ENCODE assay signal across 32 cellular contexts in the genomic region with DNA sequence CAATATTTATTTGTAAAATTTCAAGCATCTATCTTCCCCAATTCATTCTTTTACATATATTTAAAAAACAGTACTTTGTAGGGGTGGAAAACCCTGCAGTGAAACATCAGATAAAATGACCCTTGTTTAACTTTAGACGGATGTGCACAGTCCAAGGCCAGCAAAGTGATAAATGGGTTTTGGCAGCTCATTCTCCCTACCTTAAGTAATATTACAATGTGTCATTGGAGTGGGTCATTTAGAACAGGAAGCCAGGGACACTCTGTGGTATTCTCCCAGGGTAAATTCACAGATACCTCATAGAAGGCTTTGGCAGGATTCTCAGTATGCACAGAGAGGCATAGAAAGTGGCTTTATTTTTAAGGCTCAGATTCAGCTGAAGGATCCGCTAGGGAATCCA.
A peak's percentile ranks its signal among the peaks of the same experiment; 100 is the strongest.
DNase-seq lines count a peak whose midpoint lies in the region; ATAC-seq and TF ChIP-seq lines count a peak whose summit lies in the region.
"Had no signal": no experiment of that assay in that cellular context is flagged by ENCODE, and none has a peak within 500 bp of the region (broad histone marks: within the 10 kb centered on the region; RNA-seq: fewer than 3 reads in every experiment).

No MANE protein-coding gene starts in this region.

- no peaks in the 10 kb centered on the region for H3K27me3 ChIP-seq in liver (ENCODE audit: control insufficient read depth in 4 of 4, insufficient read depth in 4 of 4, low read length in 3 of 4)
- H3K27me3 ChIP-seq: brain microvascular endothelial cell, tibial nerve had no signal

- no peak overlapping the region for H3K4me3 ChIP-seq in astrocyte of the cerebellum (ENCODE audit: low read depth, low read length)
- H3K4me3 ChIP-seq in liver (ENCODE audit: low read depth in 1 of 3, low read length in 3 of 3) = no peak overlapping the region
- no peak overlapping the region for H3K4me3 ChIP-seq in lower leg skin (ENCODE audit: low read depth, poor library complexity, severe bottlenecking)
- H3K4me3 ChIP-seq: A549, skin epidermis, tibial nerve had no signal

- H3K9me3 Mint-ChIP-seq in activated T-cell treated with anti-CD3 and anti-CD28 coated beads, Interleukin-2, amount 50 U/mL, for 72 hours = peaks cover 12 to 13% of the 10 kb centered on the region in 2 donors

- peaks cover 0 to 6% (median 0%) of the 10 kb centered on the region in 4 donors for H3K4me1 ChIP-seq in liver (ENCODE audit: control insufficient read depth in 4 of 4, insufficient read depth in 4 of 4, low read length in 3 of 4)
- H3K4me1 ChIP-seq: A549, tibial nerve had no signal

- peaks cover 14 to 16% of the 10 kb centered on the region in 2 donors for H3K36me3 Mint-ChIP-seq in activated T-cell treated with anti-CD3 and anti-CD28 coated beads, Interleukin-2, amount 50 U/mL, for 72 hours (ENCODE audit: insufficient read depth in 2 of 2)

- no peak for TF ChIP-seq CTCF in astrocyte of the cerebellum (IDR thresholded peaks at IDR 0.05; ENCODE audit: low read depth, low read length, missing control alignments)
- no peak for TF ChIP-seq CTCF in liver (IDR thresholded peaks at IDR 0.05; ENCODE audit: low read depth, low read length, missing input control)
- TF ChIP-seq CTCF in lower leg skin (IDR thresholded peaks at IDR 0.05) = no peak

- H3K27me3 Mint-ChIP-seq in activated T-cell treated with anti-CD3 and anti-CD28 coated beads, Interleukin-2, amount 50 U/mL, for 72 hours (ENCODE audit: low read depth) = no peaks in the 10 kb centered on the region
- H3K27me3 Mint-ChIP-seq: activated naive CD8-positive, alpha-beta T cell treated with anti-CD3 and anti-CD28 coated beads for 36 hours; CD4-positive, alpha-beta memory T cell; naive thymus-derived CD4-positive, alpha-beta T cell had no signal

- H3K27ac Mint-ChIP-seq in activated T-cell treated with anti-CD3 and anti-CD28 coated beads, Interleukin-2, amount 50 U/mL, for 72 hours = no peak overlapping the region
- H3K27ac Mint-ChIP-seq: activated naive CD8-positive, alpha-beta T cell treated with anti-CD3 and anti-CD28 coated beads for 36 hours; CD4-positive, alpha-beta memory T cell; naive thymus-derived CD4-positive, alpha-beta T cell had no signal

- no peak for TF ChIP-seq POLR2A in lower leg skin (IDR thresholded peaks at IDR 0.05)

- no peak overlapping the region for H3K4me3 Mint-ChIP-seq in activated T-cell treated with anti-CD3 and anti-CD28 coated beads, Interleukin-2, amount 50 U/mL, for 72 hours
- H3K4me3 Mint-ChIP-seq: activated naive CD8-positive, alpha-beta T cell treated with anti-CD3 and anti-CD28 coated beads for 36 hours; CD4-positive, alpha-beta memory T cell; naive thymus-derived CD4-positive, alpha-beta T cell had no signal

- no peaks in the 10 kb centered on the region for H3K36me3 ChIP-seq in liver (ENCODE audit: control insufficient read depth in 4 of 4, insufficient read depth in 3 of 4, low read depth in 1 of 4, low read length in 3 of 4)
- H3K36me3 ChIP-seq: brain microvascular endothelial cell, WERI-Rb-1 had no signal

- no peaks in the 10 kb centered on the region for H3K4me1 Mint-ChIP-seq in activated T-cell treated with anti-CD3 and anti-CD28 coated beads, Interleukin-2, amount 50 U/mL, for 72 hours (ENCODE audit: low read depth)

- TF ChIP-seq RAD21 in liver (IDR thresholded peaks at IDR 0.05) = no peak

- no peaks in the 10 kb centered on the region for H3K9me3 ChIP-seq in liver (ENCODE audit: control insufficient read depth in 4 of 4, low read length in 3 of 4)
- H3K9me3 ChIP-seq: tibial nerve had no signal

- peak; percentile 49 for DNase-seq in COLO829 (ENCODE audit: low spot score)
- peak; percentile 70 for DNase-seq in NCI-H2029 (lab: John Stamatoyannopoulos, UW)
- DNase-seq in astrocyte of the cerebellum (ENCODE audit: low read depth) = peak; percentile 42
- DNase-seq in activated T-cell treated with anti-CD3 and anti-CD28 coated beads, Interleukin-2, amount 50 U/mL, for 72 hours = no peak
- DNase-seq in lower leg skin (ENCODE audit: low spot score in 2 of 2) = no peak
- DNase-seq: activated CD4-positive, alpha-beta T cell treated with anti-CD3 and anti-CD28 coated beads for 48 hours; activated CD8-positive, alpha-beta memory T cell treated with anti-CD3 and anti-CD28 coated beads for 24 hours; activated effector memory CD4-positive, alpha-beta T cell treated with anti-CD3 and anti-CD28 coated beads, Interleukin-2, amount 50 U/mL, for 16 hours; activated naive CD8-positive, alpha-beta T cell treated with anti-CD3 and anti-CD28 coated beads for 36 hours; brain microvascular endothelial cell; CD4-positive, alpha-beta memory T cell; DMS153; effector CD4-positive, alpha-beta T cell; GDM1; HCEC 1CT; left colon; midbrain; naive thymus-derived CD4-positive, alpha-beta T cell; NCI-H510A treated with DMSO at 0.1 percent for 48 hours; nucleus accumbens; SIG-M5; SW 1271; T-helper 9 cell; WERI-Rb-1 had no signal

- 59% methylated on average over 2 of the region's 2 CpGs for WGBS in liver
- WGBS in lower leg skin, 2 donors = 83 to 87% methylated on average over 2 of the region's 2 CpGs

- H3K9ac ChIP-seq in liver (ENCODE audit: low read depth in 1 of 2, low read length in 2 of 2) = no peak overlapping the region
- H3K9ac ChIP-seq: KMS-11 had no signal

- in situ Hi-C loops in astrocyte of the cerebellum (cut with HindIII; ENCODE audit: low sequenced_read_pairs) = no loop called here

- no peak for ATAC-seq in activated T-cell treated with anti-CD3 and anti-CD28 coated beads, Interleukin-2, amount 50 U/mL, for 72 hours (replicated peaks in 1 of 2)
- ATAC-seq in GM19023 (IDR thresholded peaks at IDR 0.05; ENCODE audit: unreplicated experiment) (no peak), GM19397 (IDR thresholded peaks at IDR 0.05; ENCODE audit: unreplicated experiment) (no peak)
- ATAC-seq: A549; left colon; naive thymus-derived CD4-positive, alpha-beta T cell; Panc1 had no signal

- H3K27ac ChIP-seq in liver (ENCODE audit: low read depth in 1 of 2, low read length in 2 of 2) = no peak overlapping the region
- H3K27ac ChIP-seq: A549, brain microvascular endothelial cell, KMS-11, skin epidermis, tibial nerve, WERI-Rb-1 had no signal

- intact Hi-C loops in lower leg skin (cut with DNase I; ENCODE audit: low total_unique reads) = no loop called here

TF ChIP-seq in liver, 16 proteins besides CTCF, POLR2A, EP300 and RAD21:
- TF ChIP-seq HNF4A (conservative IDR thresholded peaks at IDR 0.05) = peak; percentile 60 to 67
- TF ChIP-seq YY1 (IDR thresholded peaks at IDR 0.05) = no peak
- peak in 1 of 2 donors; percentile 14 for TF ChIP-seq RXRA (IDR thresholded peaks at IDR 0.05)

Comparison
In these comparisons a context has a peak if more than half of its experiments do, and no peak if none do; other contexts are left out.
1. DNase-seq: peak in COLO829 (single experiment), NCI-H2029 (single experiment) and astrocyte of the cerebellum (single experiment); none in activated T-cell treated with anti-CD3 and anti-CD28 coated beads, Interleukin-2, amount 50 U/mL, for 72 hours (0 of 2) and lower leg skin (0 of 2).